11 cellular contexts compared by ENCODE assay signal in the genomic region with DNA sequence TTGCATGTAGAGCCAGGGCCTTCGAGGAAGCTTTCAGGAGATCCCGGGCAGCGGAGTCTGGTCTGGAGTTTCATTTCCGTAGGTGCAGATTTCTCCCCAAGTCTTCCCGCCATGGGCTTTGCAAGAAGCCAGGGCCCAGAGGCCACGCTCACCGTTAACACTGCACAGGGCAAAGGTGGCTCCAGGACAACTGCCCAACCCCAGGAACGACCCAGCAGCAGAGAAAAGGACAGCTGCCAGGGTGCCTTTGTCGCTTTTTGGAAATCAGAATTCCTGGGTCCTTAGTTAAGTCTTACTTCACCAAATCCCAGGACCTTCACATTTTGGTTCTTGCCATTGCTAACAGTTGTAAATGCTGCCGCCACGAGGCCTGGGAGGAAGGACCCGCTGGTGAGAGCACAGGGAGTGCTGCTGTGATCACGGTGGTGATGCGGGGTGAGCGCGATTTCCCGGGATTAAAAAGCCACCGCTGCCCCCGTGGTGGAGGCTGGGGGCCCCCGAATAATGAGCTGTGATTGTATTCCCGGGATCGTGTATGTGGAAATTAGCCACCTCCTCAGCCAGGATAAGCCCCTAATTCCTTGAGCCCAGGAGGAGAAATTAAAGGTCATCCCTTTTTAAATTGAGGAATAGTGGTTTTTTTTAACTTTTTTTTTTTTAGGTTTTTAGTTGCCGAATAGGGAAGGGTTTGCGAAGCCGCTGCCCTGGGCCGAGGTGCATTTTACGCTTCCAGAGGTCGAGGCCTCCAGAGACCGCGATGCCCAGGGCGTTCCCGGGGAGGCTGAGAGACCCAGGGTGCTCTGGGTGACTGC. TPM values are rescaled to one million over a fixed set of nuclear protein-coding genes. Genes with fewer than 3 reads are reported as not detected.
DNase-seq lines count a peak whose midpoint lies in the region; ATAC-seq, FAIRE-seq and TF ChIP-seq lines count a peak whose summit lies in the region.
"Had no signal": no experiment of that assay in that cellular context is flagged by ENCODE, and none has a peak within 500 bp of the region (broad histone marks: within the 10 kb centered on the region; RNA-seq: fewer than 3 reads in every experiment).

No MANE protein-coding gene starts in this region.

- H3K27ac ChIP-seq in smooth muscle cell (ENCODE audit: low read depth): no peak overlapping the region
- no peak overlapping the region for H3K27ac ChIP-seq in pancreas

- peak overlapping the region; percentile 80 for H3K4me2 ChIP-seq in smooth muscle cell

- H3K9me3 ChIP-seq in smooth muscle cell (replicated peaks; ENCODE audit: low read depth) (no peaks in the 10 kb centered on the region), pancreas (no peaks in the 10 kb centered on the region)
- H3K9me3 ChIP-seq: BE2C had no signal

- TF ChIP-seq CTCF in WI38 (IDR thresholded peaks at IDR 0.05; ENCODE audit: low read depth, low read length) (peak; percentile 17; the same call in 1 of the 2 replicates), fibroblast of the aortic adventitia (IDR thresholded peaks at IDR 0.05; ENCODE audit: insufficient read depth, low read length) (no peak), smooth muscle cell (IDR thresholded peaks at IDR 0.05; ENCODE audit: borderline replicate concordance, insufficient read depth, poor library complexity, severe bottlenecking) (no peak), pancreas (IDR thresholded peaks at IDR 0.05) (no peak)

- H3K9me3 Mint-ChIP-seq in activated T-cell treated with anti-CD3 and anti-CD28 coated beads, Interleukin-2, amount 50 U/mL, for 24 hours: no peaks in the 10 kb centered on the region

- peaks cover 42% of the 10 kb centered on the region for H3K4me1 Mint-ChIP-seq in activated T-cell treated with anti-CD3 and anti-CD28 coated beads, Interleukin-2, amount 50 U/mL, for 24 hours (ENCODE audit: low read depth)

- H3K27me3 ChIP-seq in smooth muscle cell (ENCODE audit: low read depth): peaks cover 100% of the 10 kb centered on the region
- H3K27me3 ChIP-seq in pancreas: peaks cover 9 to 77% (median 30%) of the 10 kb centered on the region in 4 donors

- H3K27me3 Mint-ChIP-seq in activated T-cell treated with anti-CD3 and anti-CD28 coated beads, Interleukin-2, amount 50 U/mL, for 24 hours: peaks cover 93% of the 10 kb centered on the region

- FAIRE-seq in pancreas (lab: Jason Lieb, UNC): no peak

- no peak overlapping the region for H3K4me3 ChIP-seq in WI38 (ENCODE audit: low read depth, low read length)
- no peak overlapping the region for H3K4me3 ChIP-seq in fibroblast of the aortic adventitia (ENCODE audit: low read depth, low read length)
- H3K4me3 ChIP-seq in smooth muscle cell: no peak overlapping the region
- no peak overlapping the region for H3K4me3 ChIP-seq in pancreas

- no peaks in the 10 kb centered on the region for H3K36me3 ChIP-seq in smooth muscle cell (ENCODE audit: low read depth)
- no peaks in the 10 kb centered on the region for H3K36me3 ChIP-seq in pancreas
- H3K36me3 ChIP-seq: BE2C had no signal

- H3K27ac Mint-ChIP-seq in activated T-cell treated with anti-CD3 and anti-CD28 coated beads, Interleukin-2, amount 50 U/mL, for 24 hours: no peak overlapping the region

- no peaks in the 10 kb centered on the region for H4K20me1 ChIP-seq in smooth muscle cell (ENCODE audit: low read depth)

- WGBS in smooth muscle cell (ENCODE audit: low lambda C conversion rate): 8% methylated on average over 32 of the region's 32 CpGs
- 24 to 25% methylated on average over 32 of the region's 32 CpGs for WGBS in pancreas, 2 donors

- no peak for DNase-seq in activated T-cell treated with anti-CD3 and anti-CD28 coated beads, Interleukin-2, amount 50 U/mL, for 24 hours
- DNase-seq in activated T-cell treated with anti-CD3 and anti-CD28 coated beads, Interleukin-2, amount 50 U/mL, for 1 hour: no peak
- DNase-seq in fibroblast of the aortic adventitia (ENCODE audit: low read depth) (peak; percentile 43), smooth muscle cell (lab: John Stamatoyannopoulos, UW; ENCODE audit: unreplicated experiment) (no peak), pancreas (no peak), C1 segment of cervical spinal cord (lab: John Stamatoyannopoulos, UW) (no peak)
- DNase-seq: BE2C, NCI-H1930, SHP77 had no signal

- no peaks in the 10 kb centered on the region for H3F3A ChIP-seq in smooth muscle cell (ENCODE audit: low read depth)

- no peak for ATAC-seq in pancreas
- no peak for ATAC-seq in GM18870 (IDR thresholded peaks at IDR 0.05; ENCODE audit: unreplicated experiment)

- H3K4me1 ChIP-seq in smooth muscle cell (ENCODE audit: low read depth) (peaks cover 50% of the 10 kb centered on the region), pancreas (peaks cover 6 to 11% (median 6%) of the 10 kb centered on the region in 3 donors)
- H3K4me1 ChIP-seq: BE2C had no signal

- no peaks in the 10 kb centered on the region for H3K36me3 Mint-ChIP-seq in activated T-cell treated with anti-CD3 and anti-CD28 coated beads, Interleukin-2, amount 50 U/mL, for 24 hours (ENCODE audit: low read depth)

- no peak overlapping the region for H3K9ac ChIP-seq in smooth muscle cell (ENCODE audit: low read depth)

- H3K79me2 ChIP-seq in smooth muscle cell (ENCODE audit: low read depth): no peaks in the 10 kb centered on the region

- H3K4me3 Mint-ChIP-seq in activated T-cell treated with anti-CD3 and anti-CD28 coated beads, Interleukin-2, amount 50 U/mL, for 24 hours: peak overlapping the region; percentile 3

- H2AFZ ChIP-seq in smooth muscle cell (ENCODE audit: low read depth): no peak overlapping the region

- intact Hi-C loops in pancreas (cut with DNase I): no loop called here

RNA-seq across cellular contexts. Expression of a gene that starts 8.2 kb away (rescaled TPM):
- total RNA-seq in fibroblast of the aortic adventitia (ENCODE audit: low replicate concordance) (0.18 TPM in 1 of 2 replicates, not detected in the other), smooth muscle cell (not detected in 2 replicates), pancreas (under 1 TPM in 2 of 6 donors, not detected in 4; 0.13 to 0.53 TPM)
- polyA plus RNA-seq in smooth muscle cell (0.25 and 0.43 TPM in 2 replicates), pancreas (under 1 TPM in 1 of 2 donors, not detected in 1; 0.02 TPM)
